ENCODE assay signal across 11 cellular contexts in the genomic region with DNA sequence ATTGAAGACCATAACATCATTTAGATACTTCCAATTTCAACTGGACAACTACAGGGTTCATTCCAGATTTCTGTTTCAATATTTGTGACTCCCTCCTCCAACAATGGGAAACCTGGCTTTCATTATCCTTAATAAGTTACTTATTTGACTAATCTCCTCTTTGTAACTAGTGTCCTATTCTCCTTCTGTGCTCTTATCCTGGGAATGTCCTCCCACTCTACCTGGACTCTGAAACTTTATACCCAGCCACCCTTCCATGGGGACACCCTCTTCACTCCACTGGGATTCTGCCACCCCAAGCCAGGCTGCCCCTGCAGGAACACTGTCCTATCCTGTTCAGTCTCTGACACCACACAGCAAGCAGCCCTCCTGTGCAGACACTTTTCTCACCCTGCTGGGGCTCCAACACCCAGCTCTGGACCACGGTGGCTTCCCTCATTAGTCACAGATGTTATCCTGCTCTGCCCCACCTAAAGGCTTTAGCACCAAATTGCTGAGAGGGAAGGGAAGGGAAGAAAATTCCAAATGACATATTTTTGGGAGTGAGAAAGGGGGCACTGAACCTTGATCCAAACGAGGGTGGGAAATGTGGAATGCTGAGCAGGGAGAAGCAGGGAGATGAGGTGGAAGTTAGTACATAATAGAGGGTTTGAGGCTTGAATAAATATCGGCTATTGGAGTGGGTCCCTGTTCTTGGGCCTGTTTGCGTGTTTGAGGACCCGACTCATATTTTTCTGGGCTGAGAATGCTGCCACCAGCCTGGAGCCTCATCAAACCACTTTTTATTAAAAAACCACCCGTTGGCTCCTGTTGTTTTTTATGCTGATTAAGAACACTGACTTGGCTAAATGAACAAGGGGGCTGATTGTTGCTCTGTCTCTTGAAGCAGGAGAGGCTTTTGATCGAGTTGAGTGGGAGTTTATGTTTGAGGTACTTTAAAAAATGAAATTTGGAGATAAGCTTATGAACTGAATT. TPM values are rescaled to one million over a fixed set of nuclear protein-coding genes. Genes with fewer than 3 reads are reported as not detected.
A peak's percentile ranks its signal among the peaks of the same experiment; 100 is the strongest.
DNase-seq lines count a peak whose midpoint lies in the region; ATAC-seq and TF ChIP-seq lines count a peak whose summit lies in the region.
"Had no signal": no experiment of that assay in that cellular context is flagged by ENCODE, and none has a peak within 500 bp of the region (broad histone marks: within the 10 kb centered on the region; RNA-seq: fewer than 3 reads in every experiment).

No MANE protein-coding gene starts in this region.

- DNase-seq in right cardiac atrium (no peak), Right ventricle myocardium superior (no peak), SK-MEL-5 (ENCODE audit: low read depth, low spot score) (peak; percentile 50), foreskin keratinocyte (no peak), ACHN (no peak), psoas muscle (no peak), NCI-H1092 treated with DMSO at 0.1 percent for 48 hours (lab: John Stamatoyannopoulos, UW) (no peak)
- DNase-seq: activated CD4-positive, CD25-positive, alpha-beta regulatory T cell treated with anti-CD3 and anti-CD28 coated beads, Interleukin-2, amount 50 U/mL, for 72 hours; activated naive CD4-positive, alpha-beta T cell treated with anti-CD3 and anti-CD28 coated beads, Interleukin-2, amount 10 ng/mL, durations not matched to agents 7 days and 5 days; uterus had no signal

- H3K9me3 ChIP-seq in right cardiac atrium (ENCODE audit: control insufficient read depth, low read length) (no peaks in the 10 kb centered on the region), thymus (ENCODE audit: control insufficient read depth) (no peaks in the 10 kb centered on the region), psoas muscle (no peaks in the 10 kb centered on the region)
- H3K9me3 ChIP-seq: uterus had no signal

- H3K36me3 ChIP-seq in thymus (ENCODE audit: control insufficient read depth, insufficient read depth) (no peaks in the 10 kb centered on the region), psoas muscle (ENCODE audit: insufficient read depth in 1 of 2, low read depth in 1 of 2) (no peaks in the 10 kb centered on the region)
- H3K36me3 ChIP-seq: uterus had no signal

- TF ChIP-seq CTCF in foreskin keratinocyte (conservative IDR thresholded peaks at IDR 0.05) (no peak), psoas muscle (IDR thresholded peaks at IDR 0.05) (no peak)

- H3K27ac ChIP-seq in right cardiac atrium (ENCODE audit: low read length) = no peak overlapping the region
- no peak overlapping the region for H3K27ac ChIP-seq in foreskin keratinocyte
- peak overlapping the region; percentile 2 for H3K27ac ChIP-seq in thymus (ENCODE audit: low read depth)
- no peak overlapping the region for H3K27ac ChIP-seq in psoas muscle
- H3K27ac ChIP-seq: uterus had no signal

- ATAC-seq in right cardiac atrium = peak; percentile 38 to 51
- no peak for ATAC-seq in Right ventricle myocardium superior (ENCODE audit: poor library complexity)
- ATAC-seq in foreskin keratinocyte = peak; percentile 29
- ATAC-seq in psoas muscle = no peak

- intact Hi-C loops in right cardiac atrium (cut with DNase I) = no loop called here
- intact Hi-C loops in Right ventricle myocardium superior (cut with DNase I) = no loop called here
- intact Hi-C loops in psoas muscle (cut with DNase I) = no loop called here

- WGBS in right cardiac atrium = 41% methylated on average over 7 of the region's 7 CpGs
- WGBS in thymus = 70% methylated on average over 7 of the region's 7 CpGs
- 32 to 46% (median 37%) methylated on average over 7 of the region's 7 CpGs for WGBS in psoas muscle, 3 donors

- H3K27me3 ChIP-seq in right cardiac atrium (ENCODE audit: control insufficient read depth, insufficient read depth) = no peaks in the 10 kb centered on the region
- H3K27me3 ChIP-seq in foreskin keratinocyte = no peaks in the 10 kb centered on the region
- no peaks in the 10 kb centered on the region for H3K27me3 ChIP-seq in thymus (ENCODE audit: control insufficient read depth, insufficient read depth)
- no peaks in the 10 kb centered on the region for H3K27me3 ChIP-seq in psoas muscle (ENCODE audit: insufficient read depth in 3 of 3, low read length in 2 of 3)
- H3K27me3 ChIP-seq: uterus had no signal

- no peak overlapping the region for H3K4me3 ChIP-seq in right cardiac atrium (ENCODE audit: low read length)
- no peak overlapping the region for H3K4me3 ChIP-seq in thymus (ENCODE audit: low read length)
- H3K4me3 ChIP-seq in psoas muscle = no peak overlapping the region
- H3K4me3 ChIP-seq: uterus had no signal

- H3K4me1 ChIP-seq in right cardiac atrium (ENCODE audit: control insufficient read depth, insufficient read depth, low read length) (peaks cover 2% of the 10 kb centered on the region), foreskin keratinocyte (no peaks in the 10 kb centered on the region), thymus (ENCODE audit: control insufficient read depth, insufficient read depth, low read length) (no peaks in the 10 kb centered on the region), psoas muscle (no peaks in the 10 kb centered on the region)
- H3K4me1 ChIP-seq: uterus had no signal

- in situ Hi-C loops in SK-MEL-5 (cut with HindIII; ENCODE audit: low pct_unique_long_range_greater_than_20kb, low sequenced_read_pairs) (no loop called here), ACHN (cut with HindIII; ENCODE audit: low pct_ligation_motif_present, low pct_unique_long_range_greater_than_20kb, low sequenced_read_pairs) (no loop called here)

RNA-seq across cellular contexts. Expression of a gene that starts 54.0 kb away (rescaled TPM):
- total RNA-seq in right cardiac atrium = 10 to 100 TPM; 34.4 to 39.7 (median 37.8) TPM
- polyA plus RNA-seq in right cardiac atrium = 32.6 TPM
- 38.9 TPM for total RNA-seq in Right ventricle myocardium superior
- 10.7 and 11.3 TPM in 2 replicates for total RNA-seq in SK-MEL-5 (2014; rRNA removed; shearing (Covaris generic))
- polyA plus RNA-seq in SK-MEL-5 (2015; cell fraction: cytosol; rRNA removed) = 44.4 and 44.9 TPM in 2 replicates
- polyA plus RNA-seq in SK-MEL-5 (2015; cell fraction: nucleus; rRNA removed) = 20.0 and 21.0 TPM in 2 replicates
- total RNA-seq in foreskin keratinocyte = 23.0 and 23.3 TPM in 2 replicates
- polyA plus RNA-seq in foreskin keratinocyte = 24.7 and 26.2 TPM in 2 replicates
- polyA plus RNA-seq in thymus = 56.6 TPM
- 100 to 1,000 TPM in 3 of 4 donors, 10 to 100 TPM in 1; 71.9 to 188 (median 141) TPM for total RNA-seq in psoas muscle
- 100 to 1,000 TPM in 1 of 3 donors, 10 to 100 TPM in 2; 65.0 to 127 (median 87.6) TPM for polyA plus RNA-seq in psoas muscle

Comparison
In these comparisons a context has a peak if more than half of its experiments do, and no peak if none do; other contexts are left out.
1. ATAC-seq: peak in right cardiac atrium (2 of 2) and foreskin keratinocyte (single experiment); none in Right ventricle myocardium superior (single experiment) and psoas muscle (0 of 4).